In the genomic region with DNA sequence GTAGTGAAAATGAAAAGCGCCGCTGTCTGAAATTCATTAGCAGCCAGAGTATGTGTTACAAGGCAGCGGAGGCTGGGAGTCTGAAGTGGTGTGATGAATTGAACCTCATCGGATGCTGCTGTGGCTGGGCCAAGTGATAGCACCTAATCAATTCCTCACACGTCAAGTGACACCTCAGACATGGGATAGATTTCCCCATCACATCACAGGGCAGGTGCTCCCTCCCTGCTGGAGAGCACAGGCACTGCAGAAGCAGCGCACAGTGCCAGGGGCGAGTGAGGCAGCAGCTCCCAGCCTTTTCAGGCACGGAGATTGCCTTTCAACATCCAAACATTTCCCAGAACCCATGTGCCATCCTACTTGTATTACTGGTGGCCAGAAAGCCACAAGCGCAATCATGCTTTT, we compare ENCODE assay signal across 1 cellular context.
TF ChIP-seq lines count a peak whose summit lies in the region.

No MANE protein-coding gene starts in this region.

TF ChIP-seq in GM23338, 12 proteins besides CTCF, POLR2A, EP300 and RAD21:
- TF ChIP-seq, protein P1, sequence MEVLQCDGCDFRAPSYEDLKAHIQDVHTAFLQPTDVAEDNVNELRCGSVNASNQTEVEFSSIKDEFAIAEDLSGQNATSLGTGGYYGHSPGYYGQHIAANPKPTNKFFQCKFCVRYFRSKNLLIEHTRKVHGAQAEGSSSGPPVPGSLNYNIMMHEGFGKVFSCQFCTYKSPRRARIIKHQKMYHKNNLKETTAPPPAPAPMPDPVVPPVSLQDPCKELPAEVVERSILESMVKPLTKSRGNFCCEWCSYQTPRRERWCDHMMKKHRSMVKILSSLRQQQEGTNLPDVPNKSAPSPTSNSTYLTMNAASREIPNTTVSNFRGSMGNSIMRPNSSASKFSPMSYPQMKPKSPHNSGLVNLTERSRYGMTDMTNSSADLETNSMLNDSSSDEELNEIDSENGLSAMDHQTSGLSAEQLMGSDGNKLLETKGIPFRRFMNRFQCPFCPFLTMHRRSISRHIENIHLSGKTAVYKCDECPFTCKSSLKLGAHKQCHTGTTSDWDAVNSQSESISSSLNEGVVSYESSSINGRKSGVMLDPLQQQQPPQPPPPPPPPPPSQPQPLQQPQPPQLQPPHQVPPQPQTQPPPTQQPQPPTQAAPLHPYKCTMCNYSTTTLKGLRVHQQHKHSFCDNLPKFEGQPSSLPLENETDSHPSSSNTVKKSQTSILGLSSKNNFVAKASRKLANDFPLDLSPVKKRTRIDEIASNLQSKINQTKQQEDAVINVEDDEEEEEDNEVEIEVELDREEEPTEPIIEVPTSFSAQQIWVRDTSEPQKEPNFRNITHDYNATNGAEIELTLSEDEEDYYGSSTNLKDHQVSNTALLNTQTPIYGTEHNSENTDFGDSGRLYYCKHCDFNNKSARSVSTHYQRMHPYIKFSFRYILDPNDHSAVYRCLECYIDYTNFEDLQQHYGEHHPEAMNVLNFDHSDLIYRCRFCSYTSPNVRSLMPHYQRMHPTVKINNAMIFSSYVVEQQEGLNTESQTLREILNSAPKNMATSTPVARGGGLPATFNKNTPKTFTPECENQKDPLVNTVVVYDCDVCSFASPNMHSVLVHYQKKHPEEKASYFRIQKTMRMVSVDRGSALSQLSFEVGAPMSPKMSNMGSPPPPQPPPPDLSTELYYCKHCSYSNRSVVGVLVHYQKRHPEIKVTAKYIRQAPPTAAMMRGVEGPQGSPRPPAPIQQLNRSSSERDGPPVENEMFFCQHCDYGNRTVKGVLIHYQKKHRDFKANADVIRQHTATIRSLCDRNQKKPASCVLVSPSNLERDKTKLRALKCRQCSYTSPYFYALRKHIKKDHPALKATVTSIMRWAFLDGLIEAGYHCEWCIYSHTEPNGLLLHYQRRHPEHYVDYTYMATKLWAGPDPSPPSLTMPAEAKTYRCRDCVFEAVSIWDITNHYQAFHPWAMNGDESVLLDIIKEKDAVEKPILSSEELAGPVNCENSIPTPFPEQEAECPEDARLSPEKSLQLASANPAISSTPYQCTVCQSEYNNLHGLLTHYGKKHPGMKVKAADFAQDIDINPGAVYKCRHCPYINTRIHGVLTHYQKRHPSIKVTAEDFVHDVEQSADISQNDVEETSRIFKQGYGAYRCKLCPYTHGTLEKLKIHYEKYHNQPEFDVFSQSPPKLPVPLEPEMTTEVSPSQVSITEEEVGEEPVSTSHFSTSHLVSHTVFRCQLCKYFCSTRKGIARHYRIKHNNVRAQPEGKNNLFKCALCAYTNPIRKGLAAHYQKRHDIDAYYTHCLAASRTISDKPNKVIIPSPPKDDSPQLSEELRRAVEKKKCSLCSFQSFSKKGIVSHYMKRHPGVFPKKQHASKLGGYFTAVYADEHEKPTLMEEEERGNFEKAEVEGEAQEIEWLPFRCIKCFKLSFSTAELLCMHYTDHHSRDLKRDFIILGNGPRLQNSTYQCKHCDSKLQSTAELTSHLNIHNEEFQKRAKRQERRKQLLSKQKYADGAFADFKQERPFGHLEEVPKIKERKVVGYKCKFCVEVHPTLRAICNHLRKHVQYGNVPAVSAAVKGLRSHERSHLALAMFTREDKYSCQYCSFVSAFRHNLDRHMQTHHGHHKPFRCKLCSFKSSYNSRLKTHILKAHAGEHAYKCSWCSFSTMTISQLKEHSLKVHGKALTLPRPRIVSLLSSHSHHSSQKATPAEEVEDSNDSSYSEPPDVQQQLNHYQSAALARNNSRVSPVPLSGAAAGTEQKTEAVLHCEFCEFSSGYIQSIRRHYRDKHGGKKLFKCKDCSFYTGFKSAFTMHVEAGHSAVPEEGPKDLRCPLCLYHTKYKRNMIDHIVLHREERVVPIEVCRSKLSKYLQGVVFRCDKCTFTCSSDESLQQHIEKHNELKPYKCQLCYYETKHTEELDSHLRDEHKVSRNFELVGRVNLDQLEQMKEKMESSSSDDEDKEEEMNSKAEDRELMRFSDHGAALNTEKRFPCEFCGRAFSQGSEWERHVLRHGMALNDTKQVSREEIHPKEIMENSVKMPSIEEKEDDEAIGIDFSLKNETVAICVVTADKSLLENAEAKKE (CRISPR knock-in tag; IDR thresholded peaks at IDR 0.05) = no peak
- no peak for TF ChIP-seq EZH2 (IDR thresholded peaks at IDR 0.05; ENCODE audit: low read depth, unreplicated experiment)
